ENCODE assay signal across 18 cellular contexts in the genomic region with DNA sequence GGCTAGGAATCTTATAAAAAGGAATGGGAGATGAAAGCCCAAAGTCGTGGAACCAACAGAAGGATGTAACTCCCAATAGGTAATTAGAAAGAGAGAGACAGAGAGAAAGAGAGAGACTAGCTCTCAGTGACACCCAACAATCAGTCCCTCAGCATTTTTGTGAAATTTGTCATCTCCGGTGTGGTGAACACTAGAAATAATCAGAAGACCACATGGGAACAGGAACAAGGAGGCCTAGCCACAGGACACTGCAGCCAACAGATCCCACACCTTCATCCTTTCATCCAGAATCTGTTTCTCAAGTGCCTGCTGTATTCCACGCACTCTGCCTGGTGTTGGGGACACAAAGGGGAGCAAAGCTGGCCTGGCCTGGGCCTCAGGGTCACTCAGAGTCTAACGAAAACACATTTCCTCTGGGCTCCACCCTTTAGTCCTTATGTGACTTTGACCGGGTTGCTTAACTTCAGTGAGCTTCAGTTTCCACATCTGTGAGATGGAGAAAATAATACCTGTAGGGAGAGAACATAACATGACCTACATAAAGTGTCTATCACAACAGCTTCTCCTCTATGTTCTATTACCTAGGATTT. TPM values are rescaled to one million over a fixed set of nuclear protein-coding genes. Genes with fewer than 3 reads are reported as not detected.
DNase-seq lines count a peak whose midpoint lies in the region; ATAC-seq, FAIRE-seq and TF ChIP-seq lines count a peak whose summit lies in the region.
"Had no signal": no experiment of that assay in that cellular context is flagged by ENCODE, and none has a peak within 500 bp of the region (broad histone marks: within the 10 kb centered on the region; RNA-seq: fewer than 3 reads in every experiment).

No MANE protein-coding gene starts in this region.

- no peak overlapping the region for H4K8ac ChIP-seq in mesendoderm (ENCODE audit: low read depth, low read length)

- H4K20me1 ChIP-seq in BLaER1, result no peaks in the 10 kb centered on the region

- H3K18ac ChIP-seq in mesendoderm (ENCODE audit: low read length), result peak overlapping the region; percentile 36

- no peak overlapping the region for H3K27ac ChIP-seq in BLaER1
- no peak overlapping the region for H3K27ac ChIP-seq in mesendoderm (ENCODE audit: low read depth, low read length)

- H3K27me3 ChIP-seq in BLaER1, result no peaks in the 10 kb centered on the region
- H3K27me3 ChIP-seq in bronchial epithelial cell (ENCODE audit: control insufficient read depth, insufficient read depth, low read length), result no peaks in the 10 kb centered on the region
- H3K27me3 ChIP-seq in mesendoderm (ENCODE audit: insufficient read depth, low read length, poor library complexity), result no peaks in the 10 kb centered on the region
- no peaks in the 10 kb centered on the region for H3K27me3 ChIP-seq in MG63

- no peak overlapping the region for H2BK15ac ChIP-seq in mesendoderm (replicated peaks; ENCODE audit: low read depth)

- no peak overlapping the region for H3K4me3 ChIP-seq in BLaER1
- H3K4me3 ChIP-seq in bronchial epithelial cell (ENCODE audit: low read depth, low read length), result no peak overlapping the region
- no peak overlapping the region for H3K4me3 ChIP-seq in mesendoderm (ENCODE audit: low read length)
- no peak overlapping the region for H3K4me3 ChIP-seq in MG63

- H3K56ac ChIP-seq in mesendoderm (ENCODE audit: low read length), result peak overlapping the region; percentile 68

- H3K4me1 ChIP-seq in BLaER1, result peaks cover 33% of the 10 kb centered on the region
- peaks cover 4% of the 10 kb centered on the region for H3K4me1 ChIP-seq in mesendoderm (ENCODE audit: control insufficient read depth, low read depth, low read length)

- peak overlapping the region; percentile 76 for H3K4me2 ChIP-seq in BLaER1
- no peak overlapping the region for H3K4me2 ChIP-seq in mesendoderm (ENCODE audit: low read length)

- H3K79me2 ChIP-seq in mesendoderm (ENCODE audit: control insufficient read depth, insufficient read depth, low read length), result no peaks in the 10 kb centered on the region

- peak overlapping the region; percentile 81 for H2AK5ac ChIP-seq in mesendoderm (ENCODE audit: low read length)

- ATAC-seq in HG02623 (IDR thresholded peaks at IDR 0.05; ENCODE audit: unreplicated experiment), result no peak
- ATAC-seq: activated T-cell treated with anti-CD3 and anti-CD28 coated beads, Interleukin-2, amount 50 U/mL, for 4 hours; T-helper 17 cell had no signal

- H3K9me3 ChIP-seq in BLaER1, result no peaks in the 10 kb centered on the region
- H3K9me3 ChIP-seq in MG63, result no peaks in the 10 kb centered on the region

- no peaks in the 10 kb centered on the region for H3K36me3 ChIP-seq in BLaER1
- no peaks in the 10 kb centered on the region for H3K36me3 ChIP-seq in bronchial epithelial cell (ENCODE audit: control insufficient read depth, insufficient read depth, low read length)
- H3K36me3 ChIP-seq in mesendoderm (ENCODE audit: control insufficient read depth, insufficient read depth, low read length), result no peaks in the 10 kb centered on the region
- no peaks in the 10 kb centered on the region for H3K36me3 ChIP-seq in MG63

- H2BK120ac ChIP-seq in mesendoderm (ENCODE audit: low read depth, low read length), result no peak overlapping the region

- no peak overlapping the region for H3K9ac ChIP-seq in BLaER1
- no peak overlapping the region for H3K9ac ChIP-seq in mesendoderm (ENCODE audit: low read length)

- peak; percentile 7 for FAIRE-seq in bronchial epithelial cell (lab: Jason Lieb, UNC)

- peak overlapping the region; percentile 85 for H2BK5ac ChIP-seq in mesendoderm (ENCODE audit: low read length)

- H4K5ac ChIP-seq in mesendoderm (ENCODE audit: low read length), result no peak overlapping the region

- no peak overlapping the region for H3K23ac ChIP-seq in mesendoderm (ENCODE audit: low read length)

- no peaks in the 10 kb centered on the region for H3K79me1 ChIP-seq in mesendoderm (ENCODE audit: low read length)

- no peak for TF ChIP-seq CTCF in bronchial epithelial cell (IDR thresholded peaks at IDR 0.05; ENCODE audit: insufficient read depth, low read length, severe bottlenecking)

- DNase-seq in LHCN-M2 (ENCODE audit: low read depth), result peak; percentile 12
- DNase-seq in bronchial epithelial cell (ENCODE audit: low read depth), result no peak
- DNase-seq in mesendoderm, result peak; percentile 33
- DNase-seq in activated CD4-positive, alpha-beta T cell treated with anti-CD3 and anti-CD28 coated beads, Interleukin-2, amount 50 U/mL, for 4 hours, result no peak
- DNase-seq in MG63, result no peak
- DNase-seq in Ammon's horn (ENCODE audit: low spot score), result no peak
- DNase-seq: activated CD4-positive, alpha-beta memory T cell treated with anti-CD3 and anti-CD28 coated beads, Interleukin-2, amount 10 ng/mL, durations not matched to agents 7 days and 5 days; activated naive CD4-positive, alpha-beta T cell treated with anti-CD3 and anti-CD28 coated beads, Interleukin-2, amount 10 ng/mL, durations not matched to agents 7 days and 5 days; activated T-cell treated with anti-CD3 and anti-CD28 coated beads, Interleukin-2, amount 50 U/mL, for 4 hours; anterior cingulate cortex; hypothalamus; kidney glomerular epithelial cell; NCI-H526; SHP77 treated with DMSO at 0.1 percent for 48 hours; substantia nigra; T-helper 17 cell had no signal

- H3K4ac ChIP-seq in mesendoderm (ENCODE audit: low read depth, low read length), result no peak overlapping the region

- no CpG with 5 or more reads among the region's 5 CpGs for WGBS in mesendoderm (ENCODE audit: extremely low coverage, insufficient coverage, low lambda C conversion rate)

RNA-seq across cellular contexts. Expression of a gene that starts 53.1 kb away (rescaled TPM):
- total RNA-seq in LHCN-M2 (2014; rRNA removed) (9.1 and 10.9 TPM in 2 replicates), bronchial epithelial cell (1.6 and 2.3 TPM in 2 replicates)
- 7.2 TPM for polyA plus RNA-seq in LHCN-M2 (2012)
- 8.2 TPM for polyA plus RNA-seq in mesendoderm (2013, experiment 1 of 2)
- polyA plus RNA-seq in mesendoderm (2013, experiment 2 of 2), result 8.7 TPM
- total RNA-seq in MG63 (2014; rRNA removed; shearing (Covaris generic); ENCODE audit: low replicate concordance), result 0.07 and 0.30 TPM in 2 replicates

Comparison
In these comparisons a context has a peak if more than half of its experiments do, and no peak if none do; other contexts are left out.
1. DNase-seq: peak in LHCN-M2 (single experiment) and mesendoderm (single experiment); none in bronchial epithelial cell (single experiment), activated CD4-positive, alpha-beta T cell treated with anti-CD3 and anti-CD28 coated beads, Interleukin-2, amount 50 U/mL, for 4 hours (0 of 2), MG63 (single experiment) and Ammon's horn (single experiment).